Comparison of ENCODE assay signal across 14 cellular contexts in the genomic region with DNA sequence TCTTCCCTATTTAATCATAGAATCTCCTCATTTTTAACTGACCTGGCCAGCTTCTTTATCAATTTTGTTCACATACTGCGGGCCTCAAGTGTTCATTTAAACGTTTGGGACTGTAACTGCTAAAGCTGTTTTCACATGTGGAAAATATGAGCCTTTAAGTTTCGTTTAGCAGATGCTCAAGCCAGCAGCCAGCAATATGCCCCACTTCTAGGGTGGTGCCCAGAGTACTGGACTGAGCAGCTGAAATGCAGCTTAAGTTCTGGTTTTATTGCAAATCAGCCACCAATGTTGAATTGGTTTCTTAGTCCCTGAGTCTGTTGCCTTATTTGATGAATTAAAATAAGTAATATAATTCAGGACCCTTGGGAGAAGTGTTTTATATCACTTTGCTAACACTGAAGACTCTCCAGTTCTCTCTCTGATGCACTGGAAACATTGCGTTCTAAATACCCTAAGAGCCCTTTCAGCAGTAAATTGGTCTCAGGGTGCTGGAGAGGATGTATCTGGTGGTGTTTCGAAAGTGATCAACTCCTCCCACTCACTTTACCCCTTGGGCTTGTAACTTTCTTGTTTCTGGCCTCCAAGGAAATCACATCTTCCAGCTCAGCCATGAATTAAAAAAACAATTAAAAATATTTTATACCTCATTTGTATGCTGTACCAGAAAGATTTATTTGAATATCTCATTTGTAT.
DNase-seq lines count a peak whose midpoint lies in the region; ATAC-seq and TF ChIP-seq lines count a peak whose summit lies in the region.
"Had no signal": no experiment of that assay in that cellular context is flagged by ENCODE, and none has a peak within 500 bp of the region (broad histone marks: within the 10 kb centered on the region; RNA-seq: fewer than 3 reads in every experiment).

No MANE protein-coding gene starts in this region.

- intact Hi-C loops in mucosa of descending colon (cut with DNase I, micrococcal nuclease): no loop called here

- peaks cover 23% of the 10 kb centered on the region for H3K4me1 ChIP-seq in osteoblast (ENCODE audit: insufficient read depth, low read length)
- H3K4me1 ChIP-seq in mucosa of descending colon (ENCODE audit: low read depth): no peaks in the 10 kb centered on the region

- ATAC-seq in GM18907 (IDR thresholded peaks at IDR 0.05; ENCODE audit: unreplicated experiment): peak; percentile 76
- ATAC-seq in GM21529 (IDR thresholded peaks at IDR 0.05; ENCODE audit: unreplicated experiment): peak; percentile 87
- ATAC-seq in HG03108 (IDR thresholded peaks at IDR 0.05; ENCODE audit: unreplicated experiment): peak; percentile 87
- no peak for ATAC-seq in mucosa of descending colon
- ATAC-seq: right cardiac atrium had no signal

- TF ChIP-seq CTCF in osteoblast (IDR thresholded peaks at IDR 0.05; ENCODE audit: extremely low read depth, low read depth, low read length): no peak
- TF ChIP-seq CTCF in mucosa of descending colon (IDR thresholded peaks at IDR 0.05): no peak

- H3K4me2 ChIP-seq in osteoblast (ENCODE audit: insufficient read depth, low read length): no peak overlapping the region

- peak overlapping the region; percentile 32 for H3K27ac ChIP-seq in osteoblast (ENCODE audit: low read depth, low read length)
- H3K27ac ChIP-seq: SK-N-MC had no signal

- DNase-seq in osteoblast (ENCODE audit: insufficient read length, low spot score, missing footprints) (peak; percentile 22), mucosa of descending colon (no peak), NCI-H1436 (lab: John Stamatoyannopoulos, UW) (no peak)
- DNase-seq in stimulated activated naive CD4-positive, alpha-beta T cell treated with Interleukin-2 at 50 U/mL for 16 hours (lab: John Stamatoyannopoulos, UW): no peak
- DNase-seq: activated B cell treated with CpG ODN at 0.5 μM for 24 hours; activated T-cell treated with anti-CD3 and anti-CD28 coated beads for 4 hours; COR-L47; NCI-H1930; NK-92 treated with Interleukin-12 subunit alpha and Interleukin-12 subunit beta, amount 100 ng/mL, for 24 hours; right cardiac atrium had no signal

- no peaks in the 10 kb centered on the region for H4K20me1 ChIP-seq in osteoblast (ENCODE audit: insufficient read depth, low read length)

- H3K4me3 ChIP-seq in osteoblast (ENCODE audit: insufficient read depth, low read length) (no peak overlapping the region), mucosa of descending colon (no peak overlapping the region)
- H3K4me3 ChIP-seq: SK-N-MC had no signal

- no peaks in the 10 kb centered on the region for H3K79me2 ChIP-seq in osteoblast (ENCODE audit: insufficient read depth, low read length)

- no peak overlapping the region for H2AFZ ChIP-seq in osteoblast (ENCODE audit: low read length)

- H3K9me3 ChIP-seq in osteoblast (ENCODE audit: low read depth, low read length) (no peaks in the 10 kb centered on the region), mucosa of descending colon (no peaks in the 10 kb centered on the region)

- no peaks in the 10 kb centered on the region for H3K27me3 ChIP-seq in osteoblast (ENCODE audit: insufficient read depth, low read length)

- H3K36me3 ChIP-seq in osteoblast (ENCODE audit: insufficient read depth, low read length) (no peaks in the 10 kb centered on the region), mucosa of descending colon (ENCODE audit: low read depth) (no peaks in the 10 kb centered on the region)
